Comparison of ENCODE assay signal across 8 cellular contexts in genomic region chr3:165196577-165197561, GRCh38. TPM values are rescaled to one million over a fixed set of nuclear protein-coding genes. Genes with fewer than 3 reads are reported as not detected.
DNase-seq lines count a peak whose midpoint lies in the region; ATAC-seq and TF ChIP-seq lines count a peak whose summit lies in the region.

No MANE protein-coding gene starts in this region.

- H3K4me1 Mint-ChIP-seq in CD4-positive, alpha-beta memory T cell, result peaks cover 17 to 28% (median 20%) of the 10 kb centered on the region in 4 donors
- peaks cover 7 to 25% (median 9%) of the 10 kb centered on the region in 3 donors for H3K4me1 Mint-ChIP-seq in naive B cell

- no peaks in the 10 kb centered on the region for H3K36me3 ChIP-seq in CD4-positive, alpha-beta memory T cell (ENCODE audit: insufficient read depth, low read length)
- H3K36me3 ChIP-seq in duodenal mucosa (ENCODE audit: control insufficient read depth in 1 of 2, insufficient read depth in 2 of 2, low read length in 2 of 2), result no peaks in the 10 kb centered on the region
- H3K36me3 ChIP-seq in adrenal gland (replicated peaks in 1 of 2), result no peaks in the 10 kb centered on the region

- H3K4me3 ChIP-seq in CD4-positive, alpha-beta memory T cell (ENCODE audit: low read length in 2 of 2), result no peak overlapping the region
- peak overlapping the region; percentile 26 to 46 for H3K4me3 ChIP-seq in duodenal mucosa (ENCODE audit: low read depth in 1 of 2, low read length in 2 of 2)
- H3K4me3 ChIP-seq in adrenal gland, result peak overlapping the region in 2 of 4 donors; percentile 21 to 25

- H3K9me3 ChIP-seq in CD4-positive, alpha-beta memory T cell (ENCODE audit: control insufficient read depth in 1 of 2, low read length in 2 of 2), result no peaks in the 10 kb centered on the region
- H3K9me3 ChIP-seq in duodenal mucosa (ENCODE audit: control insufficient read depth in 1 of 2, low read length in 2 of 2) (no peaks in the 10 kb centered on the region), adrenal gland (replicated peaks in 1 of 3) (no peaks in the 10 kb centered on the region)

- peaks cover 7% of the 10 kb centered on the region for H3K27me3 ChIP-seq in CD4-positive, alpha-beta memory T cell (ENCODE audit: insufficient read depth, low read length)
- H3K27me3 ChIP-seq in duodenal mucosa (ENCODE audit: control insufficient read depth in 1 of 2, insufficient read depth in 2 of 2, low read length in 2 of 2) (peaks cover 50 to 61% of the 10 kb centered on the region in 2 donors), adrenal gland (peaks cover 65% of the 10 kb centered on the region)

- H3K27me3 Mint-ChIP-seq in CD4-positive, alpha-beta memory T cell, result peaks cover 29 to 32% of the 10 kb centered on the region in 2 donors
- H3K27me3 Mint-ChIP-seq in naive B cell, result peaks cover 45 to 54% (median 53%) of the 10 kb centered on the region in 3 donors

- POLR2A ChIA-PET in CD4-positive, alpha-beta memory T cell (lab: Charles Lee; ENCODE audit: partially characterized antibody), result no interaction called here

- peak overlapping the region; percentile 60 to 83 (median 69) for H3K4me3 Mint-ChIP-seq in CD4-positive, alpha-beta memory T cell
- peak overlapping the region in 7 of 8 donors; percentile 4 to 88 (median 29) for H3K4me3 Mint-ChIP-seq in naive B cell

- peaks cover 0 to 16% (median 4%) of the 10 kb centered on the region in 8 donors for H3K9me3 Mint-ChIP-seq in CD4-positive, alpha-beta memory T cell
- peaks cover 0 to 10% (median 0%) of the 10 kb centered on the region in 7 donors for H3K9me3 Mint-ChIP-seq in naive B cell

- no peak for TF ChIP-seq POLR2A in adrenal gland (IDR thresholded peaks at IDR 0.05)

- CTCF ChIA-PET in CD4-positive, alpha-beta memory T cell (lab: Charles Lee; ENCODE audit: partially characterized antibody), result no interaction called here

- no peaks in the 10 kb centered on the region for H3K4me1 ChIP-seq in CD4-positive, alpha-beta memory T cell (ENCODE audit: insufficient read depth, low read length)
- H3K4me1 ChIP-seq in duodenal mucosa (ENCODE audit: control insufficient read depth in 1 of 2, insufficient read depth in 2 of 2, low read length in 2 of 2) (peaks cover 20 to 27% of the 10 kb centered on the region in 2 donors), adrenal gland (replicated peaks in 1 of 2) (peaks cover 12 to 15% of the 10 kb centered on the region in 2 donors)

- 4 to 6% (median 5%) methylated on average over 46 to 52 of the region's 52 CpGs for WGBS in adrenal gland, 4 donors

- no peak overlapping the region for H3K27ac ChIP-seq in CD4-positive, alpha-beta memory T cell (ENCODE audit: low read depth, low read length)
- no peak overlapping the region for H3K27ac ChIP-seq in duodenal mucosa (ENCODE audit: low read depth, low read length)
- H3K27ac ChIP-seq in adrenal gland, result no peak overlapping the region

- DNase-seq in CD4-positive, alpha-beta memory T cell, result no peak
- DNase-seq in NCI-H146 treated with DMSO at 0.1 percent for 48 hours (lab: John Stamatoyannopoulos, UW; ENCODE audit: unreplicated experiment), result peak; percentile 57
- no peak for DNase-seq in naive B cell
- no peak for DNase-seq in NOMO-1 treated with DMSO at 0.1 percent for 48 hours (lab: John Stamatoyannopoulos, UW; ENCODE audit: unreplicated experiment)
- DNase-seq in adrenal gland, result no peak
- no peak for DNase-seq in DMS153 (lab: John Stamatoyannopoulos, UW)

- no peak overlapping the region for H3K9ac ChIP-seq in duodenal mucosa (ENCODE audit: low read depth in 1 of 2, low read length in 2 of 2)

- intact Hi-C loops in CD4-positive, alpha-beta memory T cell (cut with micrococcal nuclease), result no loop called here
- intact Hi-C loops in adrenal gland (cut with DNase I), result no loop called here

- H3K36me3 Mint-ChIP-seq in CD4-positive, alpha-beta memory T cell, result no peaks in the 10 kb centered on the region
- H3K36me3 Mint-ChIP-seq in naive B cell, result peaks cover 3 to 8% of the 10 kb centered on the region in 2 donors

- ATAC-seq in naive B cell (ENCODE audit: low read depth in 2 of 2) (no peak), HG02642 (IDR thresholded peaks at IDR 0.05; ENCODE audit: poor library complexity, unreplicated experiment) (no peak)

- no peak for TF ChIP-seq CTCF in adrenal gland (IDR thresholded peaks at IDR 0.05)

- H3K27ac Mint-ChIP-seq in CD4-positive, alpha-beta memory T cell, result peak overlapping the region in 1 of 7 donors; percentile 19
- H3K27ac Mint-ChIP-seq in naive B cell, result no peak overlapping the region

RNA-seq across cellular contexts. Expression of gene SLITRK3, which starts 0.7 kb away (rescaled TPM):
- total RNA-seq in CD4-positive, alpha-beta memory T cell, result not detected
- polyA plus RNA-seq in CD4-positive, alpha-beta memory T cell, result not detected
- not detected for polyA plus RNA-seq in naive B cell (ENCODE audit: low read depth in 6 of 6)
- under 1 TPM in 1 of 8 donors, not detected in 7; 0.14 TPM for total RNA-seq in adrenal gland
- polyA plus RNA-seq in adrenal gland, result under 1 TPM in 2 of 3 donors, not detected in 1; 0.03 to 0.05 TPM

Comparison
In these comparisons a context has a peak if more than half of its experiments do, and no peak if none do; other contexts are left out.
1. H3K4me3 ChIP-seq: peak in duodenal mucosa (2 of 2); none in CD4-positive, alpha-beta memory T cell (0 of 2).